In genomic region chr6:11712760-11713159, GRCh38 we compare ENCODE assay signal across 10 cellular contexts.
DNase-seq lines count a peak whose midpoint lies in the region; ATAC-seq and TF ChIP-seq lines count a peak whose summit lies in the region.
"Had no signal": no experiment of that assay in that cellular context is flagged by ENCODE, and none has a peak within 500 bp of the region (broad histone marks: within the 10 kb centered on the region; RNA-seq: fewer than 3 reads in every experiment).

No MANE protein-coding gene starts in this region.

- intact Hi-C loops in stomach (cut with DNase I; ENCODE audit: low total_unique reads) (no loop called here), dorsolateral prefrontal cortex (cut with DNase I) (no loop called here)

- H3K4me1 Mint-ChIP-seq in T-helper 1 cell treated with Interleukin-12 subunit alpha and Interleukin-12 subunit beta and Interleukin-4 antibody, amounts not matched to agents 30 μg/mL and 1 μg/mL, for 36 hours (ENCODE audit: low read depth) = peaks cover 67% of the 10 kb centered on the region
- H3K4me1 Mint-ChIP-seq in stimulated activated effector memory CD8-positive, alpha-beta T cell treated with anti-CD3 and anti-CD28 coated beads, Interleukin-12 subunit alpha, Interleukin-12 subunit beta, amount 100 ng/mL, for 72 hours = peaks cover 55% of the 10 kb centered on the region

- H3K9me3 Mint-ChIP-seq in T-helper 1 cell treated with Interleukin-12 subunit alpha and Interleukin-12 subunit beta and Interleukin-4 antibody, amounts not matched to agents 30 μg/mL and 1 μg/mL, for 36 hours = peaks cover 3% of the 10 kb centered on the region
- H3K9me3 Mint-ChIP-seq in stimulated activated effector memory CD8-positive, alpha-beta T cell treated with anti-CD3 and anti-CD28 coated beads, Interleukin-12 subunit alpha, Interleukin-12 subunit beta, amount 100 ng/mL, for 72 hours = no peaks in the 10 kb centered on the region

- ATAC-seq in GM21723 (IDR thresholded peaks at IDR 0.05; ENCODE audit: unreplicated experiment) = peak; percentile 36
- peak; percentile 19 for ATAC-seq in stimulated activated effector memory CD8-positive, alpha-beta T cell treated with anti-CD3 and anti-CD28 coated beads, Interleukin-12 subunit alpha, Interleukin-12 subunit beta, amount 100 ng/mL, for 72 hours

- H3K9me3 ChIP-seq in stomach = no peaks in the 10 kb centered on the region
- H3K9me3 ChIP-seq: Peyer's patch had no signal

- TF ChIP-seq EP300 in stomach (IDR thresholded peaks at IDR 0.05) = no peak

- no peaks in the 10 kb centered on the region for H3K27me3 Mint-ChIP-seq in T-helper 1 cell treated with Interleukin-12 subunit alpha and Interleukin-12 subunit beta and Interleukin-4 antibody, amounts not matched to agents 30 μg/mL and 1 μg/mL, for 36 hours (ENCODE audit: low read depth)

- peak; percentile 66 for DNase-seq in fibroblast of peridontal ligament (ENCODE audit: extremely low read depth)
- no peak for DNase-seq in stimulated activated effector memory CD8-positive, alpha-beta T cell treated with anti-CD3 and anti-CD28 coated beads, Interleukin-12 subunit alpha, Interleukin-12 subunit beta, amount 100 ng/mL, for 72 hours (ENCODE audit: low spot score in 2 of 2)
- no peak for DNase-seq in stomach
- no peak for DNase-seq in dorsolateral prefrontal cortex
- no peak for DNase-seq in NCI-H1092 (lab: John Stamatoyannopoulos, UW)
- no peak for DNase-seq in SW480 (ENCODE audit: low spot score)
- DNase-seq: amniotic stem cell, Peyer's patch had no signal

- H3K27me3 ChIP-seq in stomach (no peaks in the 10 kb centered on the region), dorsolateral prefrontal cortex (no peaks in the 10 kb centered on the region)
- H3K27me3 ChIP-seq: Peyer's patch had no signal

- TF ChIP-seq CTCF in stomach (IDR thresholded peaks at IDR 0.05) (no peak), dorsolateral prefrontal cortex (IDR thresholded peaks at IDR 0.05 in 54 of 56, conservative IDR thresholded peaks at IDR 0.05 in 2 of 56; ENCODE audit: low read depth in 1 of 56, partially characterized antibody in 56 of 56) (no peak)

- no peaks in the 10 kb centered on the region for H3K36me3 ChIP-seq in stomach
- H3K36me3 ChIP-seq: Peyer's patch had no signal

- WGBS in stomach, 5 donors = 74 to 80% (median 75%) methylated on average over 6 of the region's 6 CpGs

- H3K36me3 Mint-ChIP-seq in T-helper 1 cell treated with Interleukin-12 subunit alpha and Interleukin-12 subunit beta and Interleukin-4 antibody, amounts not matched to agents 30 μg/mL and 1 μg/mL, for 36 hours (ENCODE audit: low read depth) = peaks cover 22% of the 10 kb centered on the region
- H3K36me3 Mint-ChIP-seq in stimulated activated effector memory CD8-positive, alpha-beta T cell treated with anti-CD3 and anti-CD28 coated beads, Interleukin-12 subunit alpha, Interleukin-12 subunit beta, amount 100 ng/mL, for 72 hours = peaks cover 46% of the 10 kb centered on the region

- H3K4me3 ChIP-seq in stomach (no peak overlapping the region), dorsolateral prefrontal cortex (no peak overlapping the region)
- H3K4me3 ChIP-seq: Peyer's patch had no signal

- H3K4me1 ChIP-seq in stomach = peaks cover 0 to 29% (median 14%) of the 10 kb centered on the region in 4 donors

- H3K27ac Mint-ChIP-seq in T-helper 1 cell treated with Interleukin-12 subunit alpha and Interleukin-12 subunit beta and Interleukin-4 antibody, amounts not matched to agents 30 μg/mL and 1 μg/mL, for 36 hours = peak overlapping the region; percentile 98
- peak overlapping the region; percentile 93 for H3K27ac Mint-ChIP-seq in stimulated activated effector memory CD8-positive, alpha-beta T cell treated with anti-CD3 and anti-CD28 coated beads, Interleukin-12 subunit alpha, Interleukin-12 subunit beta, amount 100 ng/mL, for 72 hours

- H3K27ac ChIP-seq in stomach = peak overlapping the region in 1 of 5 donors; percentile 19
- peak overlapping the region in 4 of 59 donors; percentile 30 to 53 (median 42) for H3K27ac ChIP-seq in dorsolateral prefrontal cortex

- H3K4me3 Mint-ChIP-seq in T-helper 1 cell treated with Interleukin-12 subunit alpha and Interleukin-12 subunit beta and Interleukin-4 antibody, amounts not matched to agents 30 μg/mL and 1 μg/mL, for 36 hours = peak overlapping the region; percentile 11
- peak overlapping the region; percentile 65 for H3K4me3 Mint-ChIP-seq in stimulated activated effector memory CD8-positive, alpha-beta T cell treated with anti-CD3 and anti-CD28 coated beads, Interleukin-12 subunit alpha, Interleukin-12 subunit beta, amount 100 ng/mL, for 72 hours

- no peak for TF ChIP-seq POLR2A in stomach (IDR thresholded peaks at IDR 0.05)
